In genomic region chr9:94780516-94780950, GRCh38 we compare ENCODE assay signal across 1 cellular context.
TF ChIP-seq lines count a peak whose summit lies in the region.

No MANE protein-coding gene starts in this region.

TF ChIP-seq in SK-N-SH, 30 proteins besides CTCF, POLR2A, EP300 and RAD21 (continued from another document):
- TF ChIP-seq, protein P1, sequence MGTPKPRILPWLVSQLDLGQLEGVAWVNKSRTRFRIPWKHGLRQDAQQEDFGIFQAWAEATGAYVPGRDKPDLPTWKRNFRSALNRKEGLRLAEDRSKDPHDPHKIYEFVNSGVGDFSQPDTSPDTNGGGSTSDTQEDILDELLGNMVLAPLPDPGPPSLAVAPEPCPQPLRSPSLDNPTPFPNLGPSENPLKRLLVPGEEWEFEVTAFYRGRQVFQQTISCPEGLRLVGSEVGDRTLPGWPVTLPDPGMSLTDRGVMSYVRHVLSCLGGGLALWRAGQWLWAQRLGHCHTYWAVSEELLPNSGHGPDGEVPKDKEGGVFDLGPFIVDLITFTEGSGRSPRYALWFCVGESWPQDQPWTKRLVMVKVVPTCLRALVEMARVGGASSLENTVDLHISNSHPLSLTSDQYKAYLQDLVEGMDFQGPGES (IDR thresholded peaks at IDR 0.05; ENCODE audit: low read depth, low read length) = no peak
- no peak for TF ChIP-seq SIN3A (IDR thresholded peaks at IDR 0.05; ENCODE audit: borderline replicate concordance, low read depth, low read length)
- TF ChIP-seq GATA2 (CRISPR knock-in tag; IDR thresholded peaks at IDR 0.05) = peak; percentile 89
- no peak for TF ChIP-seq MAX (IDR thresholded peaks at IDR 0.05; ENCODE audit: low read depth)
- TF ChIP-seq TEAD4 (IDR thresholded peaks at IDR 0.05; ENCODE audit: borderline replicate concordance, insufficient read depth) = no peak
- no peak for TF ChIP-seq POLR2AphosphoS5 (IDR thresholded peaks at IDR 0.05; ENCODE audit: low read depth, low read length)
- no peak for TF ChIP-seq TAF1 (IDR thresholded peaks at IDR 0.05; ENCODE audit: borderline replicate concordance, low read depth, low read length)
- no peak for TF ChIP-seq JUND (IDR thresholded peaks at IDR 0.05)
- TF ChIP-seq, protein P2, sequence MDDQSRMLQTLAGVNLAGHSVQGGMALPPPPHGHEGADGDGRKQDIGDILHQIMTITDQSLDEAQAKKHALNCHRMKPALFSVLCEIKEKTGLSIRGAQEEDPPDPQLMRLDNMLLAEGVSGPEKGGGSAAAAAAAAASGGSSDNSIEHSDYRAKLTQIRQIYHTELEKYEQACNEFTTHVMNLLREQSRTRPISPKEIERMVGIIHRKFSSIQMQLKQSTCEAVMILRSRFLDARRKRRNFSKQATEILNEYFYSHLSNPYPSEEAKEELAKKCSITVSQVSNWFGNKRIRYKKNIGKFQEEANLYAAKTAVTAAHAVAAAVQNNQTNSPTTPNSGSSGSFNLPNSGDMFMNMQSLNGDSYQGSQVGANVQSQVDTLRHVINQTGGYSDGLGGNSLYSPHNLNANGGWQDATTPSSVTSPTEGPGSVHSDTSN (IDR thresholded peaks at IDR 0.05) = no peak
- TF ChIP-seq FOXM1 (IDR thresholded peaks at IDR 0.05; ENCODE audit: low read depth) = no peak
- no peak for TF ChIP-seq RFX5 (IDR thresholded peaks at IDR 0.05; ENCODE audit: low read length)
- TF ChIP-seq, protein P3, sequence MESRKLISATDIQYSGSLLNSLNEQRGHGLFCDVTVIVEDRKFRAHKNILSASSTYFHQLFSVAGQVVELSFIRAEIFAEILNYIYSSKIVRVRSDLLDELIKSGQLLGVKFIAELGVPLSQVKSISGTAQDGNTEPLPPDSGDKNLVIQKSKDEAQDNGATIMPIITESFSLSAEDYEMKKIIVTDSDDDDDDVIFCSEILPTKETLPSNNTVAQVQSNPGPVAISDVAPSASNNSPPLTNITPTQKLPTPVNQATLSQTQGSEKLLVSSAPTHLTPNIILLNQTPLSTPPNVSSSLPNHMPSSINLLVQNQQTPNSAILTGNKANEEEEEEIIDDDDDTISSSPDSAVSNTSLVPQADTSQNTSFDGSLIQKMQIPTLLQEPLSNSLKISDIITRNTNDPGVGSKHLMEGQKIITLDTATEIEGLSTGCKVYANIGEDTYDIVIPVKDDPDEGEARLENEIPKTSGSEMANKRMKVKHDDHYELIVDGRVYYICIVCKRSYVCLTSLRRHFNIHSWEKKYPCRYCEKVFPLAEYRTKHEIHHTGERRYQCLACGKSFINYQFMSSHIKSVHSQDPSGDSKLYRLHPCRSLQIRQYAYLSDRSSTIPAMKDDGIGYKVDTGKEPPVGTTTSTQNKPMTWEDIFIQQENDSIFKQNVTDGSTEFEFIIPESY (IDR thresholded peaks at IDR 0.05; ENCODE audit: borderline replicate concordance, low read depth) = no peak
- TF ChIP-seq NRF1 (IDR thresholded peaks at IDR 0.05; ENCODE audit: low read depth, low read length) = no peak
- no peak for TF ChIP-seq RXRA (IDR thresholded peaks at IDR 0.05; ENCODE audit: borderline replicate concordance, low read depth)
- no peak for TF ChIP-seq FOSL2 (IDR thresholded peaks at IDR 0.05; ENCODE audit: borderline replicate concordance, low read depth)
